ENCODE assay signal across 25 cellular contexts in the genomic region with DNA sequence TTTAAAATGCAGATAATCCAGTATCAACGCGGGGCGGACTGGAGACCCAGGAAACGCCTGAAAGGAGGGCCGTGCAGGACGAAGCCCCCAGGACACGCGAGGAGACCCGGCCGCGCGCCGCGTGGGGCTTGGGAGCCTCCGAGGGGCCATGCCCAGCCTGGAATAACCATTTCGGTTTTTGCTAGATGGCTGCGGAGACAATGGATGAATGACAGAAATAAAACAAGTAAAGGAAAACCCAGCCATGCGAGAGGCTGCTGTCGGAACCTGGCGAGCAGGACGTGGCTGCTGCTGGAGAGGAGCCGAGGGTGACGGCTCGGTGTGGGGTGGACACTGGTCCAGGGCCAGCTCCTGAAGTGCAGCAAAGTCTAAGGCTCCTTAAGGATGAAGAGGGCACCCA.
"Had no signal": no experiment of that assay in that cellular context is flagged by ENCODE, and none has a peak within 500 bp of the region (broad histone marks: within the 10 kb centered on the region; RNA-seq: fewer than 3 reads in every experiment).

No MANE protein-coding gene starts in this region.

- H3K36me3 Mint-ChIP-seq: mesothelial cell of epicardium, naive B cell had no signal

- DNase-seq: colonic mucosa; cortex of kidney; effector CD8-positive, alpha-beta T cell; effector memory CD8-positive, alpha-beta T cell; endodermal cell; erythroblast; esophagus squamous epithelium; foreskin fibroblast; foreskin melanocyte; gastrocnemius medialis; glutamatergic neuron; head of caudate nucleus; heart right ventricle; hippocampal formation; left cardiac atrium; left lung; left ventricle myocardium superior; lower lobe of right lung; mesenchymal stem cell; mucosa of descending colon; naive B cell had no signal

- H3K9me3 Mint-ChIP-seq: dendritic cell treated with granulocyte-macrophage colony-stimulating factor and Interleukin-4, amounts not matched to agents 40 ng/mL and 50 ng/mL, for 4 days; endodermal cell; mesothelial cell of epicardium; naive B cell had no signal

- H3K27me3 ChIP-seq: colonic mucosa, esophagus squamous epithelium, gastrocnemius medialis, left lung had no signal

- H3K27ac Mint-ChIP-seq: dendritic cell treated with granulocyte-macrophage colony-stimulating factor and Interleukin-4, amounts not matched to agents 40 ng/mL and 50 ng/mL, for 4 days; effector memory CD8-positive, alpha-beta T cell; endodermal cell; mesothelial cell of epicardium had no signal

- H3K27me3 Mint-ChIP-seq: dendritic cell treated with granulocyte-macrophage colony-stimulating factor and Interleukin-4, amounts not matched to agents 40 ng/mL and 50 ng/mL, for 4 days; effector memory CD8-positive, alpha-beta T cell had no signal

- H3K9me3 ChIP-seq: esophagus squamous epithelium, gastrocnemius medialis, heart right ventricle, lower lobe of right lung had no signal

- ATAC-seq: effector memory CD8-positive, alpha-beta T cell; esophagus mucosa; gastrocnemius medialis; heart right ventricle; left cardiac atrium; left lung; left ventricle myocardium superior; lower lobe of right lung; mucosa of descending colon had no signal

- H3K4me3 ChIP-seq: colonic mucosa, esophagus squamous epithelium, gastrocnemius medialis, heart right ventricle, left lung, lower lobe of right lung, mucosa of descending colon had no signal

- H3K27ac ChIP-seq: colonic mucosa, epithelial cell of prostate, esophagus squamous epithelium, gastrocnemius medialis, heart right ventricle, left lung, lower lobe of right lung had no signal

- H3K4me1 ChIP-seq: colonic mucosa, esophagus squamous epithelium, gastrocnemius medialis, heart right ventricle, left lung, lower lobe of right lung had no signal

- H3K4me3 Mint-ChIP-seq: dendritic cell treated with granulocyte-macrophage colony-stimulating factor and Interleukin-4, amounts not matched to agents 40 ng/mL and 50 ng/mL, for 4 days; effector memory CD8-positive, alpha-beta T cell; endodermal cell; mesothelial cell of epicardium; naive B cell had no signal

- H3K4me1 Mint-ChIP-seq: endodermal cell, naive B cell had no signal

- H3K36me3 ChIP-seq: colonic mucosa, esophagus squamous epithelium, gastrocnemius medialis, heart right ventricle, left lung, lower lobe of right lung had no signal
